Comparison of ENCODE assay signal across 27 cellular contexts in genomic region chr4:24131954-24132673, GRCh38.
DNase-seq lines count a peak whose midpoint lies in the region; ATAC-seq and TF ChIP-seq lines count a peak whose summit lies in the region.
"Had no signal": no experiment of that assay in that cellular context is flagged by ENCODE, and none has a peak within 500 bp of the region (broad histone marks: within the 10 kb centered on the region; RNA-seq: fewer than 3 reads in every experiment).

No MANE protein-coding gene starts in this region.

- H3K27me3 ChIP-seq in psoas muscle (ENCODE audit: insufficient read depth in 3 of 3, low read length in 2 of 3), result no peaks in the 10 kb centered on the region
- H3K27me3 ChIP-seq: MG63 had no signal

- ATAC-seq in psoas muscle (peak in 3 of 4 donors; percentile 37 to 75 (median 65)), HG02973 (IDR thresholded peaks at IDR 0.05; ENCODE audit: unreplicated experiment) (no peak)
- ATAC-seq in activated naive CD8-positive, alpha-beta T cell treated with anti-CD3 and anti-CD28 coated beads, Interleukin-2, amount 50 U/mL, for 24 hours, result no peak
- ATAC-seq: CD8-positive, alpha-beta T cell; GM23338; Panc1; T-cell had no signal

- H3K36me3 Mint-ChIP-seq in activated naive CD8-positive, alpha-beta T cell treated with anti-CD3 and anti-CD28 coated beads, Interleukin-2, amount 50 U/mL, for 24 hours (ENCODE audit: low read depth), result no peaks in the 10 kb centered on the region
- H3K36me3 Mint-ChIP-seq: CD8-positive, alpha-beta T cell; T-cell had no signal

- H3K4me1 Mint-ChIP-seq in activated naive CD8-positive, alpha-beta T cell treated with anti-CD3 and anti-CD28 coated beads, Interleukin-2, amount 50 U/mL, for 24 hours, result no peaks in the 10 kb centered on the region
- H3K4me1 Mint-ChIP-seq: B cell, GM23338, T-cell had no signal

- H3K9me3 Mint-ChIP-seq in activated naive CD8-positive, alpha-beta T cell treated with anti-CD3 and anti-CD28 coated beads, Interleukin-2, amount 50 U/mL, for 24 hours, result peaks cover 7% of the 10 kb centered on the region
- H3K9me3 Mint-ChIP-seq: CD8-positive, alpha-beta T cell; GM23338; H9 had no signal

- H3K4me3 ChIP-seq in psoas muscle, result no peak overlapping the region
- H3K4me3 ChIP-seq: GM23338, MG63 had no signal

- no peaks in the 10 kb centered on the region for H3K9me3 ChIP-seq in psoas muscle
- H3K9me3 ChIP-seq: Caco-2, MG63 had no signal

- WGBS in psoas muscle, 3 donors, result 61 to 76% (median 63%) methylated on average over 8 of the region's 8 CpGs

- no peaks in the 10 kb centered on the region for H3K27me3 Mint-ChIP-seq in activated naive CD8-positive, alpha-beta T cell treated with anti-CD3 and anti-CD28 coated beads, Interleukin-2, amount 50 U/mL, for 24 hours
- H3K27me3 Mint-ChIP-seq: B cell had no signal

- no peak for TF ChIP-seq CTCF in psoas muscle (IDR thresholded peaks at IDR 0.05)

- peak; percentile 0 for DNase-seq in DMS153 (lab: John Stamatoyannopoulos, UW)
- DNase-seq in DMS153 treated with DMSO at 0.1 percent for 48 hours (lab: John Stamatoyannopoulos, UW; ENCODE audit: unreplicated experiment), result no peak
- peak; percentile 9 for DNase-seq in Daoy (ENCODE audit: low read depth)
- DNase-seq in RPMI7951 (ENCODE audit: low read depth), result peak; percentile 26
- DNase-seq in psoas muscle, result no peak
- no peak for DNase-seq in activated naive CD8-positive, alpha-beta T cell treated with anti-CD3 and anti-CD28 coated beads, Interleukin-2, amount 50 U/mL, for 24 hours
- DNase-seq: Caco-2; CD8-positive, alpha-beta T cell; DMS79 treated with DMSO at 0.1 percent for 48 hours; H9; KBM-7; MG63; NCI-H1105 treated with DMSO at 0.1 percent for 48 hours; NCI-H146; NCI-H1930; NCI-H2171; NCI-H226; NCI-H526; NCI-H82; SIG-M5; T-cell had no signal

- intact Hi-C loops in psoas muscle (cut with DNase I), result no loop called here

- H3K4me1 ChIP-seq in psoas muscle, result peaks cover 10% of the 10 kb centered on the region
- H3K4me1 ChIP-seq: Caco-2 had no signal

- no peak overlapping the region for H3K4me3 Mint-ChIP-seq in activated naive CD8-positive, alpha-beta T cell treated with anti-CD3 and anti-CD28 coated beads, Interleukin-2, amount 50 U/mL, for 24 hours
- H3K4me3 Mint-ChIP-seq: B cell; CD8-positive, alpha-beta T cell; GM23338; H9; T-cell had no signal

- no peak overlapping the region for H3K27ac ChIP-seq in psoas muscle
- H3K27ac ChIP-seq: 22Rv1, C4-2B had no signal

- no peak overlapping the region for H3K27ac Mint-ChIP-seq in activated naive CD8-positive, alpha-beta T cell treated with anti-CD3 and anti-CD28 coated beads, Interleukin-2, amount 50 U/mL, for 24 hours
- H3K27ac Mint-ChIP-seq: B cell; CD8-positive, alpha-beta T cell; GM23338; H9; T-cell had no signal

- no peaks in the 10 kb centered on the region for H3K36me3 ChIP-seq in psoas muscle (ENCODE audit: insufficient read depth in 1 of 2, low read depth in 1 of 2)
- H3K36me3 ChIP-seq: MG63 had no signal

Comparison
In these comparisons a context has a peak if more than half of its experiments do, and no peak if none do; other contexts are left out.
1. DNase-seq: peak in DMS153 (single experiment), Daoy (single experiment) and RPMI7951 (single experiment); none in DMS153 treated with DMSO at 0.1 percent for 48 hours (single experiment), psoas muscle (0 of 2) and activated naive CD8-positive, alpha-beta T cell treated with anti-CD3 and anti-CD28 coated beads, Interleukin-2, amount 50 U/mL, for 24 hours (single experiment).
2. ATAC-seq: peak in psoas muscle (3 of 4); none in HG02973 (single experiment) and activated naive CD8-positive, alpha-beta T cell treated with anti-CD3 and anti-CD28 coated beads, Interleukin-2, amount 50 U/mL, for 24 hours (single experiment).